ENCODE assay signal across 8 cellular contexts in genomic region chr4:81031389-81032173, GRCh38. TPM values are rescaled to one million over a fixed set of nuclear protein-coding genes. Genes with fewer than 3 reads are reported as not detected.
DNase-seq lines count a peak whose midpoint lies in the region; ATAC-seq, FAIRE-seq and TF ChIP-seq lines count a peak whose summit lies in the region.

No MANE protein-coding gene starts in this region.

- peak overlapping the region; percentile 86 for H3K4me3 Mint-ChIP-seq in endothelial cell (ENCODE audit: unreplicated experiment)
- no peak overlapping the region for H3K4me3 Mint-ChIP-seq in T-helper 2 cell treated with Interferon-gamma antibody and Interleukin-4, amounts not matched to agents 5 μg/mL and 100 μg/mL, for 36 hours

- intact Hi-C loops in ovary (cut with DNase I) (no loop called here), body of pancreas (cut with DNase I) (no loop called here), HepG2 (cut with micrococcal nuclease; ENCODE audit: unreplicated experiment) (no loop called here)

- TF ChIP-seq POLR2A in ovary (IDR thresholded peaks at IDR 0.05) (no peak), body of pancreas (IDR thresholded peaks at IDR 0.05) (no peak), HepG2 (IDR thresholded peaks at IDR 0.05; ENCODE audit: insufficient read depth in 1 of 2, low read depth in 2 of 2, low read length in 2 of 2) (no peak)

- peaks cover 8% of the 10 kb centered on the region for H3K4me1 ChIP-seq in ES-I3 (ENCODE audit: insufficient read depth, low read length)
- H3K4me1 ChIP-seq in ovary (ENCODE audit: insufficient read depth) = peaks cover 1% of the 10 kb centered on the region
- peaks cover 17% of the 10 kb centered on the region for H3K4me1 ChIP-seq in body of pancreas
- H3K4me1 ChIP-seq in HepG2 (ENCODE audit: insufficient read depth, low read length) = no peaks in the 10 kb centered on the region

- H3K27ac Mint-ChIP-seq in endothelial cell (ENCODE audit: unreplicated experiment) = no peak overlapping the region
- no peak overlapping the region for H3K27ac Mint-ChIP-seq in T-helper 2 cell treated with Interferon-gamma antibody and Interleukin-4, amounts not matched to agents 5 μg/mL and 100 μg/mL, for 36 hours

- FAIRE-seq in HepG2 (lab: Jason Lieb, UNC) = no peak

- peak overlapping the region in 1 of 2 donors; percentile 11 for H3K27ac ChIP-seq in ovary
- H3K27ac ChIP-seq in body of pancreas = no peak overlapping the region
- H3K27ac ChIP-seq in HepG2 (ENCODE audit: extremely low read length, insufficient read depth, low read length) = no peak overlapping the region

- BruUV-seq in HepG2 (replicated peaks; lab: Mats Ljungman, UMichigan) = no TSS peak

- TF ChIP-seq CTCF in endothelial cell (IDR thresholded peaks at IDR 0.05; ENCODE audit: unreplicated experiment) = no peak
- no peak for TF ChIP-seq CTCF in ovary (IDR thresholded peaks at IDR 0.05)
- TF ChIP-seq CTCF in body of pancreas (IDR thresholded peaks at IDR 0.05) = no peak
- TF ChIP-seq CTCF in HepG2 (CRISPR knock-in tag; IDR thresholded peaks at IDR 0.05) = no peak

- WGBS in ovary, 3 donors = 4 to 7% (median 5%) methylated on average over 42 to 43 of the region's 43 CpGs
- 5 to 10% methylated on average over 22 to 43 of the region's 43 CpGs for WGBS in body of pancreas, 2 donors
- 33% methylated on average over 24 of the region's 43 CpGs for WGBS in HepG2 (ENCODE audit: low lambda C conversion rate)

- H3K27me3 ChIP-seq in ovary (no peaks in the 10 kb centered on the region), body of pancreas (peaks cover 0 to 17% of the 10 kb centered on the region in 2 donors), HepG2 (ENCODE audit: control insufficient read depth in 1 of 2, insufficient read depth in 2 of 2, low read length in 2 of 2) (no peaks in the 10 kb centered on the region; a peak in 1 of 5 replicates)

- POLR2A ChIA-PET in HepG2 (lab: Yijun Ruan, JAX) = no interaction called here

- DNase-seq in NAMALWA (ENCODE audit: low spot score) (peak; percentile 56), endothelial cell (ENCODE audit: low spot score) (no peak), ovary (no peak), body of pancreas (no peak), HepG2 (ENCODE audit: low spot score) (no peak)
- no peak for DNase-seq in T-helper 2 cell treated with Interferon-gamma antibody and Interleukin-4, amounts not matched to agents 5 μg/mL and 100 μg/mL, for 36 hours (ENCODE audit: low spot score)

- peaks cover 20% of the 10 kb centered on the region for H3K4me1 Mint-ChIP-seq in endothelial cell (ENCODE audit: unreplicated experiment)
- peaks cover 2% of the 10 kb centered on the region for H3K4me1 Mint-ChIP-seq in T-helper 2 cell treated with Interferon-gamma antibody and Interleukin-4, amounts not matched to agents 5 μg/mL and 100 μg/mL, for 36 hours (ENCODE audit: low read depth)

- no peak for TF ChIP-seq RAD21 in HepG2 (CRISPR knock-in tag; IDR thresholded peaks at IDR 0.05)

- TF ChIP-seq EP300 in ovary (IDR thresholded peaks at IDR 0.05) (no peak), HepG2 (IDR thresholded peaks at IDR 0.05; ENCODE audit: low read depth in 2 of 2, low read length in 2 of 2) (no peak), HepG2 (CRISPR knock-in tag; IDR thresholded peaks at IDR 0.05; ENCODE audit: borderline replicate concordance) (no peak)

- H3K4me2 ChIP-seq in HepG2 (ENCODE audit: low read depth, low read length) = no peak overlapping the region

- in situ Hi-C loops in HepG2 (cut with HindIII; ENCODE audit: extremely low pct_ligation_motif_present, low pct_unique_long_range_greater_than_20kb) = no loop called here

- no peaks in the 10 kb centered on the region for H4K20me1 ChIP-seq in HepG2 (ENCODE audit: insufficient read depth, low read length)

- ATAC-seq in body of pancreas (no peak), HG03025 (IDR thresholded peaks at IDR 0.05; ENCODE audit: low FRiP score, unreplicated experiment) (no peak), HepG2 (no peak; the same call in 2 of the 3 replicates)

- no peaks in the 10 kb centered on the region for H3K9me3 Mint-ChIP-seq in endothelial cell (ENCODE audit: unreplicated experiment)
- no peaks in the 10 kb centered on the region for H3K9me3 Mint-ChIP-seq in T-helper 2 cell treated with Interferon-gamma antibody and Interleukin-4, amounts not matched to agents 5 μg/mL and 100 μg/mL, for 36 hours

- H3K9me3 ChIP-seq in ES-I3 (ENCODE audit: control insufficient read depth, insufficient read depth, low read length) (no peaks in the 10 kb centered on the region), ovary (no peaks in the 10 kb centered on the region), body of pancreas (no peaks in the 10 kb centered on the region), HepG2 (ENCODE audit: low read length) (no peaks in the 10 kb centered on the region)

- CTCF ChIA-PET in HepG2 (lab: Yijun Ruan, JAX; ENCODE audit: low intra/inter-chr PET ratio, low total read pairs) = no interaction called here

- peak overlapping the region; percentile 49; the same call in 1 of the 2 replicates for H3K9ac ChIP-seq in ES-I3 (ENCODE audit: low read depth, low read length)
- no peak overlapping the region for H3K9ac ChIP-seq in HepG2 (ENCODE audit: insufficient read depth, low read depth, low read length)

- H3K79me2 ChIP-seq in HepG2 (ENCODE audit: insufficient read depth, low read length) = no peaks in the 10 kb centered on the region

- no peak overlapping the region for H2AFZ ChIP-seq in HepG2 (ENCODE audit: low read length)

- H3K4me3 ChIP-seq in ovary (peak overlapping the region; percentile 33), body of pancreas (no peak overlapping the region), HepG2 (replicated peaks in 1 of 3; ENCODE audit: insufficient read depth in 1 of 3, low read depth in 2 of 3, low read length in 3 of 3) (no peak overlapping the region)

- H3K36me3 ChIP-seq in ES-I3 (ENCODE audit: insufficient read depth, low read length) (no peaks in the 10 kb centered on the region), ovary (no peaks in the 10 kb centered on the region), body of pancreas (replicated peaks in 1 of 2; ENCODE audit: insufficient read depth in 1 of 2, low read depth in 2 of 2) (no peaks in the 10 kb centered on the region), HepG2 (replicated peaks in 1 of 2; ENCODE audit: control insufficient read depth in 1 of 2, insufficient read depth in 2 of 2, low read length in 2 of 2) (no peaks in the 10 kb centered on the region)

- peaks cover 16% of the 10 kb centered on the region for H3K27me3 Mint-ChIP-seq in endothelial cell (ENCODE audit: unreplicated experiment)
- H3K27me3 Mint-ChIP-seq in T-helper 2 cell treated with Interferon-gamma antibody and Interleukin-4, amounts not matched to agents 5 μg/mL and 100 μg/mL, for 36 hours (ENCODE audit: low read depth) = peaks cover 44% of the 10 kb centered on the region

- H3K36me3 Mint-ChIP-seq in endothelial cell (ENCODE audit: low read depth, unreplicated experiment) = peaks cover 6% of the 10 kb centered on the region
- H3K36me3 Mint-ChIP-seq in T-helper 2 cell treated with Interferon-gamma antibody and Interleukin-4, amounts not matched to agents 5 μg/mL and 100 μg/mL, for 36 hours (ENCODE audit: low read depth) = no peaks in the 10 kb centered on the region

TF ChIP-seq in HepG2, 621 proteins besides CTCF, POLR2A, EP300 and RAD21:
- TF ChIP-seq MEIS1 (CRISPR knock-in tag; IDR thresholded peaks at IDR 0.05; ENCODE audit: borderline replicate concordance) = no peak

RNA-seq across cellular contexts. Expression of gene BMP3, which starts 1.1 kb away (rescaled TPM):
- total RNA-seq in endothelial cell (ENCODE audit: unreplicated experiment) (not detected), ovary (10 to 100 TPM in 1 of 7 donors, 1 to 10 TPM in 5, under 1 TPM in 1; 0.56 to 10.1 (median 2.3) TPM), body of pancreas (under 1 TPM in 1 of 2 donors, not detected in 1; 0.26 TPM), HepG2 (2016; rRNA removed; fragmentation: Illumina TruSeq; extraction: Trizol) (not detected in 2 replicates)
- polyA plus RNA-seq in ovary (1 to 10 TPM; 7.8 to 7.9 TPM), HepG2 (2011; rRNA removed) (0.01 TPM in 1 of 2 replicates, not detected in the other)
- not detected in 2 replicates for total RNA-seq in HepG2 (2016; cell fraction: cytosol; rRNA removed; fragmentation: Illumina TruSeq; extraction: Trizol; ENCODE audit: low read depth)
- total RNA-seq in HepG2 (2016; cell fraction: insoluble cytoplasmic fraction; rRNA removed; fragmentation: Illumina TruSeq; extraction: Trizol) = not detected in 2 replicates
- total RNA-seq in HepG2 (2016; cell fraction: membrane; rRNA removed; fragmentation: Illumina TruSeq; extraction: Trizol) = not detected in 2 replicates
- total RNA-seq in HepG2 (2016; cell fraction: nucleus; rRNA removed; fragmentation: Illumina TruSeq; extraction: Trizol) = not detected in 2 replicates
- polyA plus RNA-seq in HepG2 (2011; cell fraction: cytosol; rRNA removed) = not detected in 2 replicates
- not detected in 2 replicates for polyA plus RNA-seq in HepG2 (2011; cell fraction: nucleus; rRNA removed)
- not detected in 2 replicates for polyA plus RNA-seq in HepG2 (2012)
- polyA plus RNA-seq in HepG2 (2016; cell fraction: cytosol; fragmentation: Illumina TruSeq; extraction: Trizol; ENCODE audit: low read depth) = not detected in 2 replicates
- polyA plus RNA-seq in HepG2 (2016; cell fraction: insoluble cytoplasmic fraction; fragmentation: Illumina TruSeq; extraction: Trizol; ENCODE audit: low read depth) = not detected in 2 replicates
- not detected in 2 replicates for polyA plus RNA-seq in HepG2 (2016; cell fraction: membrane; fragmentation: Illumina TruSeq; extraction: Trizol; ENCODE audit: low read depth)
- polyA plus RNA-seq in HepG2 (2016; cell fraction: nucleus; fragmentation: Illumina TruSeq; extraction: Trizol; ENCODE audit: insufficient read depth, low read depth) = not detected in 2 replicates
- polyA minus RNA-seq in HepG2 (2011; rRNA and poly(A)+ RNA removed; ENCODE audit: low replicate concordance) = not detected in 2 replicates
- not detected in 2 replicates for polyA minus RNA-seq in HepG2 (2011; cell fraction: cytosol; rRNA and poly(A)+ RNA removed)
- not detected in 2 replicates for polyA minus RNA-seq in HepG2 (2011; cell fraction: nucleus; rRNA and poly(A)+ RNA removed)
